ENCODE assay signal across 1 cellular context in genomic region chr17:68290955-68291835, GRCh38.
TF ChIP-seq lines count a peak whose summit lies in the region.

TSS of gene ARSG (plus strand) at chr17:68291495. CDS start at chr17:68307494, 15,999 bp downstream.
A gene with protein sequence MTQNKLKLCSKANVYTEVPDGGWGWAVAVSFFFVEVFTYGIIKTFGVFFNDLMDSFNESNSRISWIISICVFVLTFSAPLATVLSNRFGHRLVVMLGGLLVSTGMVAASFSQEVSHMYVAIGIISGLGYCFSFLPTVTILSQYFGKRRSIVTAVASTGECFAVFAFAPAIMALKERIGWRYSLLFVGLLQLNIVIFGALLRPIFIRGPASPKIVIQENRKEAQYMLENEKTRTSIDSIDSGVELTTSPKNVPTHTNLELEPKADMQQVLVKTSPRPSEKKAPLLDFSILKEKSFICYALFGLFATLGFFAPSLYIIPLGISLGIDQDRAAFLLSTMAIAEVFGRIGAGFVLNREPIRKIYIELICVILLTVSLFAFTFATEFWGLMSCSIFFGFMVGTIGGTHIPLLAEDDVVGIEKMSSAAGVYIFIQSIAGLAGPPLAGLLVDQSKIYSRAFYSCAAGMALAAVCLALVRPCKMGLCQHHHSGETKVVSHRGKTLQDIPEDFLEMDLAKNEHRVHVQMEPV (minus strand): TSS chr17:68291127. CDS start chr17:68278320, 12,807 bp downstream.

TF ChIP-seq in HepG2, 621 proteins besides CTCF, POLR2A, EP300 and RAD21 (continued from another document and continues in another):
- TF ChIP-seq SPEN (CRISPR knock-in tag; IDR thresholded peaks at IDR 0.05; ENCODE audit: low read depth) (peak; percentile 17; the same call in 1 of the 2 replicates), ZNF232 (CRISPR knock-in tag; IDR thresholded peaks at IDR 0.05; ENCODE audit: borderline replicate concordance) (peak; percentile 40; the same call in 1 of the 2 replicates), ZNF441 (CRISPR knock-in tag; IDR thresholded peaks at IDR 0.05; ENCODE audit: borderline replicate concordance) (peak; percentile 70; the same call in 1 of the 2 replicates), SALL1 (CRISPR knock-in tag; IDR thresholded peaks at IDR 0.05) (peak; percentile 33; the same call in 1 of the 2 replicates), SRSF1 (optimal IDR thresholded peaks at IDR 0.05; ENCODE audit: low read depth, low read length) (no peak), FOSL2 (CRISPR knock-in tag; IDR thresholded peaks at IDR 0.05) (no peak), TAF15 (IDR thresholded peaks at IDR 0.05; ENCODE audit: low read depth, low read length, poor library complexity, severe bottlenecking) (peak; percentile 19), ZNF776 (CRISPR knock-in tag; IDR thresholded peaks at IDR 0.05) (peak; percentile 44; the same call in 1 of the 2 replicates), SNAPC2 (CRISPR knock-in tag; IDR thresholded peaks at IDR 0.05) (no peak), ZNF790 (CRISPR knock-in tag; IDR thresholded peaks at IDR 0.05; ENCODE audit: borderline replicate concordance) (peak; percentile 63; the same call in 1 of the 2 replicates), YEATS4 (CRISPR knock-in tag; IDR thresholded peaks at IDR 0.05; ENCODE audit: borderline replicate concordance) (peak; percentile 73; the same call in 1 of the 2 replicates), RFXAP (CRISPR knock-in tag; IDR thresholded peaks at IDR 0.05; ENCODE audit: borderline replicate concordance) (peak; percentile 72), ZSCAN29 (CRISPR knock-in tag; conservative IDR thresholded peaks at IDR 0.05) (no peak), ATF4 (CRISPR knock-in tag; IDR thresholded peaks at IDR 0.05) (0 out of 4 replicates have a peak, but pooled peaks of 1 of the 2 experiments have one; percentile 17), SIX1 (CRISPR knock-in tag; IDR thresholded peaks at IDR 0.05; ENCODE audit: borderline replicate concordance) (0 out of 2 replicates have a peak, but pooled peaks have one; percentile 22), ZNF577 (CRISPR knock-in tag; IDR thresholded peaks at IDR 0.05; ENCODE audit: borderline replicate concordance, low read depth) (no peak), ZNF121 (CRISPR knock-in tag; IDR thresholded peaks at IDR 0.05) (peak; percentile 10; the same call in 1 of the 2 replicates), ZNF331 (CRISPR knock-in tag; IDR thresholded peaks at IDR 0.05) (0 out of 2 replicates have a peak, but pooled peaks have one; percentile 24), ASH2L (IDR thresholded peaks at IDR 0.05; ENCODE audit: insufficient read length, low read depth, low read length) (peak; percentile 69), TSC22D2 (CRISPR knock-in tag; IDR thresholded peaks at IDR 0.05; ENCODE audit: borderline replicate concordance) (0 out of 2 replicates have a peak, but pooled peaks have one; percentile 26), TAF1 (CRISPR knock-in tag; IDR thresholded peaks at IDR 0.05) (peak; percentile 3; the same call in 1 of the 2 replicates), ZNF616 (CRISPR knock-in tag; IDR thresholded peaks at IDR 0.05; ENCODE audit: low read depth) (0 out of 2 replicates have a peak, but pooled peaks have one; percentile 19), ZNF34 (CRISPR knock-in tag; IDR thresholded peaks at IDR 0.05; ENCODE audit: borderline replicate concordance) (0 out of 2 replicates have a peak, but pooled peaks have one; percentile 14), SALL2 (CRISPR knock-in tag; IDR thresholded peaks at IDR 0.05) (peak; percentile 78), ESRRA (CRISPR knock-in tag; IDR thresholded peaks at IDR 0.05; ENCODE audit: low read depth) (peak; percentile 33; the same call in 1 of the 2 replicates), ZNF652 (CRISPR knock-in tag; IDR thresholded peaks at IDR 0.05; ENCODE audit: borderline replicate concordance, low read depth) (peak; percentile 96), ZNF749 (CRISPR knock-in tag; IDR thresholded peaks at IDR 0.05; ENCODE audit: borderline replicate concordance) (0 out of 2 replicates have a peak, but pooled peaks have one; percentile 33), PRMT3 (CRISPR knock-in tag; IDR thresholded peaks at IDR 0.05; ENCODE audit: borderline replicate concordance, low read depth) (peak; percentile 27; the same call in 1 of the 2 replicates), ZNF510 (CRISPR knock-in tag; IDR thresholded peaks at IDR 0.05; ENCODE audit: low read depth) (no peak), ZBTB14 (CRISPR knock-in tag; IDR thresholded peaks at IDR 0.05) (peak; percentile 92), ZSCAN12 (CRISPR knock-in tag; IDR thresholded peaks at IDR 0.05) (peak; percentile 91), THRA (CRISPR knock-in tag; IDR thresholded peaks at IDR 0.05; ENCODE audit: borderline replicate concordance) (peak; percentile 76; the same call in 1 of the 2 replicates), HOXA5 (CRISPR knock-in tag; IDR thresholded peaks at IDR 0.05) (0 out of 2 replicates have a peak, but pooled peaks have one; percentile 15), TCF12 (IDR thresholded peaks at IDR 0.05) (no peak), TCF12 (CRISPR knock-in tag; IDR thresholded peaks at IDR 0.05) (0 out of 2 replicates have a peak, but pooled peaks have one; percentile 18), JUND (CRISPR knock-in tag; IDR thresholded peaks at IDR 0.05) (no peak), MEIS2 (CRISPR knock-in tag; IDR thresholded peaks at IDR 0.05) (peak; percentile 85), ISX (CRISPR knock-in tag; conservative IDR thresholded peaks at IDR 0.05) (peak; percentile 88; the same call in 1 of the 2 replicates), ELF3 (CRISPR knock-in tag; IDR thresholded peaks at IDR 0.05) (peak; percentile 48), MXI1 (IDR thresholded peaks at IDR 0.05; ENCODE audit: borderline replicate concordance, low read depth, low read length) (peak; percentile 96; the same call in 2 of the 3 replicates), ZNF20 (CRISPR knock-in tag; IDR thresholded peaks at IDR 0.05) (no peak), DNMT3B (CRISPR knock-in tag; conservative IDR thresholded peaks at IDR 0.05) (no peak), ATF7-NPFF (CRISPR knock-in tag; IDR thresholded peaks at IDR 0.05; ENCODE audit: low read depth) (peak; percentile 44; the same call in 1 of the 2 replicates), NKX3-1 (CRISPR knock-in tag; IDR thresholded peaks at IDR 0.05) (0 out of 2 replicates have a peak, but pooled peaks have one; percentile 77), ZNF773 (CRISPR knock-in tag; IDR thresholded peaks at IDR 0.05; ENCODE audit: borderline replicate concordance) (peak; percentile 89), CREB3 (CRISPR knock-in tag; IDR thresholded peaks at IDR 0.05) (peak; percentile 96), GTF2F1 (IDR thresholded peaks at IDR 0.05; ENCODE audit: low read length) (no peak), BORCS8-MEF2B (CRISPR knock-in tag; IDR thresholded peaks at IDR 0.05) (peak; percentile 15), ETV6 (CRISPR knock-in tag; conservative IDR thresholded peaks at IDR 0.05) (no peak), FOXJ3 (CRISPR knock-in tag; IDR thresholded peaks at IDR 0.05; ENCODE audit: borderline replicate concordance) (no peak), NR1H2 (CRISPR knock-in tag; IDR thresholded peaks at IDR 0.05; ENCODE audit: borderline replicate concordance, low read depth) (0 out of 2 replicates have a peak, but pooled peaks have one; percentile 6), RBM22 (optimal IDR thresholded peaks at IDR 0.05; ENCODE audit: low read length) (no peak)
- TF ChIP-seq, protein P1, sequence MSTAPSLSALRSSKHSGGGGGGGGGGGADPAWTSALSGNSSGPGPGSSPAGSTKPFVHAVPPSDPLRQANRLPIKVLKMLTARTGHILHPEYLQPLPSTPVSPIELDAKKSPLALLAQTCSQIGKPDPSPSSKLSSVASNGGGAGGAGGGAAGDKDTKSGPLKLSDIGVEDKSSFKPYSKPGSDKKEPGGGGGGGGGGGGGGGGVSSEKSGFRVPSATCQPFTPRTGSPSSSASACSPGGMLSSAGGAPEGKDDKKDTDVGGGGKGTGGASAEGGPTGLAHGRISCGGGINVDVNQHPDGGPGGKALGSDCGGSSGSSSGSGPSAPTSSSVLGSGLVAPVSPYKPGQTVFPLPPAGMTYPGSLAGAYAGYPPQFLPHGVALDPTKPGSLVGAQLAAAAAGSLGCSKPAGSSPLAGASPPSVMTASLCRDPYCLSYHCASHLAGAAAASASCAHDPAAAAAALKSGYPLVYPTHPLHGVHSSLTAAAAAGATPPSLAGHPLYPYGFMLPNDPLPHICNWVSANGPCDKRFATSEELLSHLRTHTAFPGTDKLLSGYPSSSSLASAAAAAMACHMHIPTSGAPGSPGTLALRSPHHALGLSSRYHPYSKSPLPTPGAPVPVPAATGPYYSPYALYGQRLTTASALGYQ (CRISPR knock-in tag; IDR thresholded peaks at IDR 0.05), result peak; percentile 58
- TF ChIP-seq, protein P2, sequence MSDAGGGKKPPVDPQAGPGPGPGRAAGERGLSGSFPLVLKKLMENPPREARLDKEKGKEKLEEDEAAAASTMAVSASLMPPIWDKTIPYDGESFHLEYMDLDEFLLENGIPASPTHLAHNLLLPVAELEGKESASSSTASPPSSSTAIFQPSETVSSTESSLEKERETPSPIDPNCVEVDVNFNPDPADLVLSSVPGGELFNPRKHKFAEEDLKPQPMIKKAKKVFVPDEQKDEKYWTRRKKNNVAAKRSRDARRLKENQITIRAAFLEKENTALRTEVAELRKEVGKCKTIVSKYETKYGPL (CRISPR knock-in tag; IDR thresholded peaks at IDR 0.05), result peak; percentile 49; the same call in 1 of the 2 replicates
- TF ChIP-seq, protein P3, sequence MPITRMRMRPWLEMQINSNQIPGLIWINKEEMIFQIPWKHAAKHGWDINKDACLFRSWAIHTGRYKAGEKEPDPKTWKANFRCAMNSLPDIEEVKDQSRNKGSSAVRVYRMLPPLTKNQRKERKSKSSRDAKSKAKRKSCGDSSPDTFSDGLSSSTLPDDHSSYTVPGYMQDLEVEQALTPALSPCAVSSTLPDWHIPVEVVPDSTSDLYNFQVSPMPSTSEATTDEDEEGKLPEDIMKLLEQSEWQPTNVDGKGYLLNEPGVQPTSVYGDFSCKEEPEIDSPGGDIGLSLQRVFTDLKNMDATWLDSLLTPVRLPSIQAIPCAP (CRISPR knock-in tag; IDR thresholded peaks at IDR 0.05; ENCODE audit: low read depth), result no peak
- TF ChIP-seq, protein P4, sequence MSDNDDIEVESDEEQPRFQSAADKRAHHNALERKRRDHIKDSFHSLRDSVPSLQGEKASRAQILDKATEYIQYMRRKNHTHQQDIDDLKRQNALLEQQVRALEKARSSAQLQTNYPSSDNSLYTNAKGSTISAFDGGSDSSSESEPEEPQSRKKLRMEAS (IDR thresholded peaks at IDR 0.05), result peak; percentile 97
- TF ChIP-seq, protein P5, sequence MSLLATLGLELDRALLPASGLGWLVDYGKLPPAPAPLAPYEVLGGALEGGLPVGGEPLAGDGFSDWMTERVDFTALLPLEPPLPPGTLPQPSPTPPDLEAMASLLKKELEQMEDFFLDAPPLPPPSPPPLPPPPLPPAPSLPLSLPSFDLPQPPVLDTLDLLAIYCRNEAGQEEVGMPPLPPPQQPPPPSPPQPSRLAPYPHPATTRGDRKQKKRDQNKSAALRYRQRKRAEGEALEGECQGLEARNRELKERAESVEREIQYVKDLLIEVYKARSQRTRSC (CRISPR knock-in tag; IDR thresholded peaks at IDR 0.05; ENCODE audit: low read depth), result no peak
- TF ChIP-seq, protein P6, sequence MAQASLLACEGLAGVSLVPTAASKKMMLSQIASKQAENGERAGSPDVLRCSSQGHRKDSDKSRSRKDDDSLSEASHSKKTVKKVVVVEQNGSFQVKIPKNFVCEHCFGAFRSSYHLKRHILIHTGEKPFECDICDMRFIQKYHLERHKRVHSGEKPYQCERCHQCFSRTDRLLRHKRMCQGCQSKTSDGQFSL (CRISPR knock-in tag; IDR thresholded peaks at IDR 0.05), result peak; percentile 73; the same call in 1 of the 2 replicates
- TF ChIP-seq, protein P7, sequence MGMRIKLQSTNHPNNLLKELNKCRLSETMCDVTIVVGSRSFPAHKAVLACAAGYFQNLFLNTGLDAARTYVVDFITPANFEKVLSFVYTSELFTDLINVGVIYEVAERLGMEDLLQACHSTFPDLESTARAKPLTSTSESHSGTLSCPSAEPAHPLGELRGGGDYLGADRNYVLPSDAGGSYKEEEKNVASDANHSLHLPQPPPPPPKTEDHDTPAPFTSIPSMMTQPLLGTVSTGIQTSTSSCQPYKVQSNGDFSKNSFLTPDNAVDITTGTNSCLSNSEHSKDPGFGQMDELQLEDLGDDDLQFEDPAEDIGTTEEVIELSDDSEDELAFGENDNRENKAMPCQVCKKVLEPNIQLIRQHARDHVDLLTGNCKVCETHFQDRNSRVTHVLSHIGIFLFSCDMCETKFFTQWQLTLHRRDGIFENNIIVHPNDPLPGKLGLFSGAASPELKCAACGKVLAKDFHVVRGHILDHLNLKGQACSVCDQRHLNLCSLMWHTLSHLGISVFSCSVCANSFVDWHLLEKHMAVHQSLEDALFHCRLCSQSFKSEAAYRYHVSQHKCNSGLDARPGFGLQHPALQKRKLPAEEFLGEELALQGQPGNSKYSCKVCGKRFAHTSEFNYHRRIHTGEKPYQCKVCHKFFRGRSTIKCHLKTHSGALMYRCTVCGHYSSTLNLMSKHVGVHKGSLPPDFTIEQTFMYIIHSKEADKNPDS (CRISPR knock-in tag; IDR thresholded peaks at IDR 0.05), result no peak
